ENCODE assay signal across 8 cellular contexts in the genomic region with DNA sequence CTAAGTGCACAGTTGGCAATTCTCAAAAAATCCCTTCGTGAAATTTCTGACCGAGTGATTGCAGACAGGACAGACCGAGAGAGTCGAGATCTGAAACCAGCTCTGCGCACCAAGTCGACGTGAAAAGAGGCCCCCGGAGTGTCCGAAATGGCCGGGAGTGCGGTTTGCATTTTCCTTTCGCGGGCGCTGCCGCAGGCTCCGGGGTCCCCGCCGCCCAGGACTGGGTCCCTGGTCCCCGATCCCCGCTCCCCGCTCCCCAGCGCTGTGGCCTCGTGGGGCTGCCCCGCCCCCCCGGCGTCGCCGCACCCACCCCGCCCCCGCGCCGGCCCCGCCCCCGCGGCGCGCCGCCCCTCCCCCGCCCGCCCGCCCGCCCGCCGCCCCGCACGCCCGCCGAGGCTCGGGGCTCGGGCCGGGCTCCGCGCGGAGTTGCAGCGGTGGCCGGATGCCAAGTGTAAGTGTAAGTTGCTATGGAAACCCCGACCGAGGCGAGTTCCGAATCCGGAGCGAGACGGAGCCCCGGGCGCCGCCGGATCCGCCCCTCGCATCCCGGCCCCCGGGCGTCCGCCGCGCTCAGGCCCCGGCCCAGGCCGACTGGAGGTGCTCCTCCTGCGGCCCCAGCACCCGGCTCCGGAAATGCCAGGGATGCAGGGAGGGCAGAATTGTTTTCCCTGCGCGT. TPM values are rescaled to one million over a fixed set of nuclear protein-coding genes. Genes with fewer than 3 reads are reported as not detected.
A peak's percentile ranks its signal among the peaks of the same experiment; 100 is the strongest.
DNase-seq lines count a peak whose midpoint lies in the region; ATAC-seq and TF ChIP-seq lines count a peak whose summit lies in the region.

No MANE protein-coding gene starts in this region.

- H3K27me3 Mint-ChIP-seq in activated naive CD4-positive, alpha-beta T cell treated with anti-CD3 and anti-CD28 coated beads, Interleukin-2, amount 50 U/mL, for 24 hours = peaks cover 40% of the 10 kb centered on the region
- H3K27me3 Mint-ChIP-seq in neural progenitor cell (ENCODE audit: insufficient read depth, low read depth) = peaks cover 20% of the 10 kb centered on the region

- H3K36me3 ChIP-seq in SJSA1 (peaks cover 25% of the 10 kb centered on the region), neural progenitor cell (no peaks in the 10 kb centered on the region)

- peaks cover 13% of the 10 kb centered on the region for H3K36me3 Mint-ChIP-seq in activated naive CD4-positive, alpha-beta T cell treated with anti-CD3 and anti-CD28 coated beads, Interleukin-2, amount 50 U/mL, for 24 hours
- H3K36me3 Mint-ChIP-seq in neural progenitor cell = peaks cover 20% of the 10 kb centered on the region

- ATAC-seq in GM21360 (IDR thresholded peaks at IDR 0.05; ENCODE audit: unreplicated experiment) = peak; percentile 45
- ATAC-seq in GM18520 (IDR thresholded peaks at IDR 0.05; ENCODE audit: unreplicated experiment) = no peak

- no peaks in the 10 kb centered on the region for H3K9me3 ChIP-seq in SJSA1 (replicated peaks)
- H3K9me3 ChIP-seq in neural progenitor cell (ENCODE audit: low read depth) = no peaks in the 10 kb centered on the region

- H2AFZ ChIP-seq in neural progenitor cell (replicated peaks) = no peak overlapping the region

- H3K4me1 Mint-ChIP-seq in activated naive CD4-positive, alpha-beta T cell treated with anti-CD3 and anti-CD28 coated beads, Interleukin-2, amount 50 U/mL, for 24 hours = peaks cover 38% of the 10 kb centered on the region
- peaks cover 40% of the 10 kb centered on the region for H3K4me1 Mint-ChIP-seq in neural progenitor cell

- peak overlapping the region; percentile 90 for H3K4me2 ChIP-seq in neural progenitor cell

- H3K27ac ChIP-seq in HL-60 (replicated peaks) (no peak overlapping the region), SJSA1 (no peak overlapping the region), neural progenitor cell (no peak overlapping the region)

- peaks cover 32% of the 10 kb centered on the region for H3K79me2 ChIP-seq in neural progenitor cell (ENCODE audit: low read depth)

- peaks cover 5% of the 10 kb centered on the region for H3K27me3 ChIP-seq in HL-60 (ENCODE audit: insufficient read depth, poor library complexity, severe bottlenecking)
- peaks cover 36% of the 10 kb centered on the region for H3K27me3 ChIP-seq in SJSA1 (replicated peaks)
- peaks cover 80% of the 10 kb centered on the region for H3K27me3 ChIP-seq in neural progenitor cell

- H3K9ac ChIP-seq in neural progenitor cell = no peak overlapping the region

- H3K9me3 Mint-ChIP-seq in activated naive CD4-positive, alpha-beta T cell treated with anti-CD3 and anti-CD28 coated beads, Interleukin-2, amount 50 U/mL, for 24 hours = peaks cover 6% of the 10 kb centered on the region
- H3K9me3 Mint-ChIP-seq in neural progenitor cell = peaks cover 4% of the 10 kb centered on the region

- DNase-seq in DMS 273 (lab: John Stamatoyannopoulos, UW; ENCODE audit: unreplicated experiment) (peak; percentile 82), HL-60 (ENCODE audit: low read depth in 1 of 2, low spot score in 1 of 2) (no peak), SJSA1 (ENCODE audit: low read depth in 1 of 2, low spot score in 2 of 2) (peak; percentile 73 to 74), germinal center (ENCODE audit: low spot score) (peak; percentile 81), neural progenitor cell (ENCODE audit: low spot score) (peak; percentile 94)

- peaks cover 52% of the 10 kb centered on the region for H4K20me1 ChIP-seq in neural progenitor cell (ENCODE audit: low read depth)

- TF ChIP-seq CTCF in HL-60 (IDR thresholded peaks at IDR 0.05; ENCODE audit: insufficient read depth, low read length) (no peak), neural progenitor cell (IDR thresholded peaks at IDR 0.05) (no peak)

- H3K4me3 ChIP-seq in HL-60 (replicated peaks; ENCODE audit: insufficient read depth, low read length) = peak overlapping the region; percentile 49
- peak overlapping the region; percentile 54 for H3K4me3 ChIP-seq in SJSA1
- peak overlapping the region; percentile 44 for H3K4me3 ChIP-seq in neural progenitor cell

- H3K27ac Mint-ChIP-seq in activated naive CD4-positive, alpha-beta T cell treated with anti-CD3 and anti-CD28 coated beads, Interleukin-2, amount 50 U/mL, for 24 hours = peak overlapping the region; percentile 68
- H3K27ac Mint-ChIP-seq in neural progenitor cell = no peak overlapping the region

- H3K4me3 Mint-ChIP-seq in activated naive CD4-positive, alpha-beta T cell treated with anti-CD3 and anti-CD28 coated beads, Interleukin-2, amount 50 U/mL, for 24 hours = peak overlapping the region; percentile 93
- H3K4me3 Mint-ChIP-seq in neural progenitor cell = peak overlapping the region; percentile 98

- H3K4me1 ChIP-seq in SJSA1 (replicated peaks) = peaks cover 21% of the 10 kb centered on the region
- H3K4me1 ChIP-seq in neural progenitor cell = peaks cover 17% of the 10 kb centered on the region

- peaks cover 39% of the 10 kb centered on the region for H3F3A ChIP-seq in neural progenitor cell (ENCODE audit: low read depth)

RNA-seq across cellular contexts. Expression of gene BMI1, which starts 4.5 kb away (rescaled TPM):
- total RNA-seq in SJSA1 (2014; rRNA removed; shearing (Covaris generic)) = 73.9 and 83.3 TPM in 2 replicates
- total RNA-seq in neural progenitor cell (ENCODE audit: low replicate concordance) = 39.9 and 59.1 TPM in 2 replicates

RNA-seq across cellular contexts. Expression of gene COMMD3, which starts 9.2 kb away (rescaled TPM):
- 37.5 and 119 TPM in 2 replicates for total RNA-seq in SJSA1 (2014; rRNA removed; shearing (Covaris generic))
- total RNA-seq in neural progenitor cell (ENCODE audit: low replicate concordance) = 13.6 and 16.3 TPM in 2 replicates

RNA-seq across cellular contexts. Expression of gene SPAG6, which starts 19.9 kb away (rescaled TPM):
- not detected in 2 replicates for total RNA-seq in SJSA1 (2014; rRNA removed; shearing (Covaris generic))
- 0.71 and 2.3 TPM in 2 replicates for total RNA-seq in neural progenitor cell (ENCODE audit: low replicate concordance)

Comparison
In these comparisons a context has a peak if more than half of its experiments do, and no peak if none do; other contexts are left out.
1. DNase-seq: peak in DMS 273 (single experiment), SJSA1 (2 of 2), germinal center (single experiment) and neural progenitor cell (single experiment); none in HL-60 (0 of 2).
2. Peak in every context shown above with its lines, with median percentiles within 50 percentile points of each other: H3K4me3 ChIP-seq.